Comparison of ENCODE assay signal across 1 cellular context in genomic region chrX:68084765-68085164, GRCh38.
TF ChIP-seq lines count a peak whose summit lies in the region.

No MANE protein-coding gene starts in this region.

TF ChIP-seq in A549, 52 proteins besides CTCF, POLR2A, EP300 and RAD21 (continued from another document):
- TF ChIP-seq ELK1 (IDR thresholded peaks at IDR 0.05; ENCODE audit: low read depth, low read length): no peak
- no peak for TF ChIP-seq NFE2L2 (conservative IDR thresholded peaks at IDR 0.05; ENCODE audit: low read length)
- TF ChIP-seq, protein P1, sequence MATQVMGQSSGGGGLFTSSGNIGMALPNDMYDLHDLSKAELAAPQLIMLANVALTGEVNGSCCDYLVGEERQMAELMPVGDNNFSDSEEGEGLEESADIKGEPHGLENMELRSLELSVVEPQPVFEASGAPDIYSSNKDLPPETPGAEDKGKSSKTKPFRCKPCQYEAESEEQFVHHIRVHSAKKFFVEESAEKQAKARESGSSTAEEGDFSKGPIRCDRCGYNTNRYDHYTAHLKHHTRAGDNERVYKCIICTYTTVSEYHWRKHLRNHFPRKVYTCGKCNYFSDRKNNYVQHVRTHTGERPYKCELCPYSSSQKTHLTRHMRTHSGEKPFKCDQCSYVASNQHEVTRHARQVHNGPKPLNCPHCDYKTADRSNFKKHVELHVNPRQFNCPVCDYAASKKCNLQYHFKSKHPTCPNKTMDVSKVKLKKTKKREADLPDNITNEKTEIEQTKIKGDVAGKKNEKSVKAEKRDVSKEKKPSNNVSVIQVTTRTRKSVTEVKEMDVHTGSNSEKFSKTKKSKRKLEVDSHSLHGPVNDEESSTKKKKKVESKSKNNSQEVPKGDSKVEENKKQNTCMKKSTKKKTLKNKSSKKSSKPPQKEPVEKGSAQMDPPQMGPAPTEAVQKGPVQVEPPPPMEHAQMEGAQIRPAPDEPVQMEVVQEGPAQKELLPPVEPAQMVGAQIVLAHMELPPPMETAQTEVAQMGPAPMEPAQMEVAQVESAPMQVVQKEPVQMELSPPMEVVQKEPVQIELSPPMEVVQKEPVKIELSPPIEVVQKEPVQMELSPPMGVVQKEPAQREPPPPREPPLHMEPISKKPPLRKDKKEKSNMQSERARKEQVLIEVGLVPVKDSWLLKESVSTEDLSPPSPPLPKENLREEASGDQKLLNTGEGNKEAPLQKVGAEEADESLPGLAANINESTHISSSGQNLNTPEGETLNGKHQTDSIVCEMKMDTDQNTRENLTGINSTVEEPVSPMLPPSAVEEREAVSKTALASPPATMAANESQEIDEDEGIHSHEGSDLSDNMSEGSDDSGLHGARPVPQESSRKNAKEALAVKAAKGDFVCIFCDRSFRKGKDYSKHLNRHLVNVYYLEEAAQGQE (IDR thresholded peaks at IDR 0.05): no peak
- TF ChIP-seq FOSL2 (IDR thresholded peaks at IDR 0.05): no peak
- no peak for TF ChIP-seq FOSL2 (CRISPR knock-in tag; IDR thresholded peaks at IDR 0.05)
